24 cellular contexts compared by ENCODE assay signal in the genomic region with DNA sequence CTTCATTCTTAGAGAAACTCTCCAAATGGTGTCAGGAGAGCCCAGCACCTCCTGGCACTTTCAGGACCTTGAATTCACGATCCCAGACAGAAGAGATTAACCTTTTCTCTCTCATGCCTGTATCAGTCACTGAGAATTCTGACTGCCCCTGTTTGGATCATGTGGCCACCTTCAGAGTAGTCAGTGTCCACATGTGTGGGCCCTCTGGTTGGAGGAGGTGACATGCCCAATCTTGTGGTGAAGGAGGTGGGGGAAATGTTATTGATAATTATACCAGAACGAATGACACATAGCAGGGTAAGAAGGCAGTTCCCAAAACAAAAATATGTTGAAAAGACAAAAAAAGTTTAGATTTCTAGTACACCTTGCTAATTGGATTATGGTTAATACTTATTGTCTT. TPM values are rescaled to one million over a fixed set of nuclear protein-coding genes. Genes with fewer than 3 reads are reported as not detected.
DNase-seq lines count a peak whose midpoint lies in the region; ATAC-seq and TF ChIP-seq lines count a peak whose summit lies in the region.
"Had no signal": no experiment of that assay in that cellular context is flagged by ENCODE, and none has a peak within 500 bp of the region (broad histone marks: within the 10 kb centered on the region; RNA-seq: fewer than 3 reads in every experiment).

No MANE protein-coding gene starts in this region.

- ATAC-seq in activated CD8-positive, alpha-beta T cell treated with anti-CD3 and anti-CD28 coated beads for 36 hours: peak; percentile 56
- ATAC-seq in activated CD8-positive, alpha-beta T cell treated with anti-CD3 and anti-CD28 coated beads, Interleukin-2, amount 10 ng/mL, durations not matched to agents 7 days and 5 days: no peak
- ATAC-seq in IMR-90 (ENCODE audit: low read depth) (no peak), heart right ventricle (no peak)
- ATAC-seq in stimulated activated naive B cell treated with anti-CD40 and anti-IgM and Interleukin-4, amounts not matched to agents 10 μg/mL and 1 μg/mL and 100 μg/mL, for 72 hours (replicated peaks): no peak
- ATAC-seq: activated CD4-positive, CD25-positive, alpha-beta regulatory T cell treated with anti-CD3 and anti-CD28 coated beads, Interleukin-2, amount 50 U/mL, for 24 hours; gastroesophageal sphincter; naive thymus-derived CD4-positive, alpha-beta T cell had no signal

- peak overlapping the region; percentile 41; the same call in 1 of the 2 replicates for H4K5ac ChIP-seq in IMR-90 (ENCODE audit: low read depth, low read length)

- H3K4me1 Mint-ChIP-seq in activated CD8-positive, alpha-beta T cell treated with anti-CD3 and anti-CD28 coated beads for 36 hours (ENCODE audit: low read depth): peaks cover 10% of the 10 kb centered on the region
- peaks cover 5% of the 10 kb centered on the region for H3K4me1 Mint-ChIP-seq in activated CD8-positive, alpha-beta T cell treated with anti-CD3 and anti-CD28 coated beads, Interleukin-2, amount 10 ng/mL, durations not matched to agents 7 days and 5 days (ENCODE audit: low read depth)
- peaks cover 5% of the 10 kb centered on the region for H3K4me1 Mint-ChIP-seq in dendritic cell treated with granulocyte-macrophage colony-stimulating factor and Interleukin-4, amounts not matched to agents 40 ng/mL and 50 ng/mL, for 4 days (ENCODE audit: low read depth)
- H3K4me1 Mint-ChIP-seq in stimulated activated naive B cell treated with anti-CD40 and anti-IgM and Interleukin-4, amounts not matched to agents 10 μg/mL and 1 μg/mL and 100 μg/mL, for 72 hours: no peaks in the 10 kb centered on the region
- H3K4me1 Mint-ChIP-seq: mesothelial cell of epicardium had no signal

- intact Hi-C loops in activated CD8-positive, alpha-beta T cell treated with anti-CD3 and anti-CD28 coated beads for 36 hours (cut with micrococcal nuclease): no loop called here
- intact Hi-C loops in IMR-90 (cut with micrococcal nuclease): no loop called here
- intact Hi-C loops in dendritic cell treated with granulocyte-macrophage colony-stimulating factor and Interleukin-4, amounts not matched to agents 40 ng/mL and 50 ng/mL, for 4 days (cut with micrococcal nuclease): no loop called here
- intact Hi-C loops in heart right ventricle (cut with DNase I): no loop called here

- dilution Hi-C loops in IMR-90 (cut with HindIII; ENCODE audit: low sequenced_read_pairs, unreplicated experiment): no loop called here

- H2BK5ac ChIP-seq in IMR-90 (ENCODE audit: low read depth, low read length, poor library complexity, severe bottlenecking): peak overlapping the region; percentile 41

- in situ Hi-C loops in IMR-90 (cut with MboI; ENCODE audit: low sequenced_read_pairs): no loop called here

- H3K14ac ChIP-seq in IMR-90 (replicated peaks; ENCODE audit: low read depth, low read length): 0 out of 2 replicates have a peak overlapping the region, but pooled peaks have one; percentile 15

- peak overlapping the region; percentile 60 for H2AK9ac ChIP-seq in IMR-90 (replicated peaks; ENCODE audit: low read depth, low read length, poor library complexity)

- H3K9me3 Mint-ChIP-seq in activated CD8-positive, alpha-beta T cell treated with anti-CD3 and anti-CD28 coated beads for 36 hours: no peaks in the 10 kb centered on the region
- no peaks in the 10 kb centered on the region for H3K9me3 Mint-ChIP-seq in activated CD8-positive, alpha-beta T cell treated with anti-CD3 and anti-CD28 coated beads, Interleukin-2, amount 10 ng/mL, durations not matched to agents 7 days and 5 days (ENCODE audit: insufficient read depth)
- H3K9me3 Mint-ChIP-seq in dendritic cell treated with granulocyte-macrophage colony-stimulating factor and Interleukin-4, amounts not matched to agents 40 ng/mL and 50 ng/mL, for 4 days: no peaks in the 10 kb centered on the region
- no peaks in the 10 kb centered on the region for H3K9me3 Mint-ChIP-seq in stimulated activated naive B cell treated with anti-CD40 and anti-IgM and Interleukin-4, amounts not matched to agents 10 μg/mL and 1 μg/mL and 100 μg/mL, for 72 hours
- H3K9me3 Mint-ChIP-seq: naive thymus-derived CD4-positive, alpha-beta T cell had no signal

- H2BK20ac ChIP-seq in IMR-90 (ENCODE audit: low read depth, low read length): no peak overlapping the region

- H3K27ac Mint-ChIP-seq in activated CD8-positive, alpha-beta T cell treated with anti-CD3 and anti-CD28 coated beads for 36 hours: peak overlapping the region; percentile 68
- H3K27ac Mint-ChIP-seq in activated CD8-positive, alpha-beta T cell treated with anti-CD3 and anti-CD28 coated beads, Interleukin-2, amount 10 ng/mL, durations not matched to agents 7 days and 5 days: no peak overlapping the region
- peak overlapping the region; percentile 58 for H3K27ac Mint-ChIP-seq in dendritic cell treated with granulocyte-macrophage colony-stimulating factor and Interleukin-4, amounts not matched to agents 40 ng/mL and 50 ng/mL, for 4 days
- H3K27ac Mint-ChIP-seq in stimulated activated naive B cell treated with anti-CD40 and anti-IgM and Interleukin-4, amounts not matched to agents 10 μg/mL and 1 μg/mL and 100 μg/mL, for 72 hours: peak overlapping the region; percentile 83
- H3K27ac Mint-ChIP-seq: mesothelial cell of epicardium had no signal

- H2AK5ac ChIP-seq in IMR-90 (ENCODE audit: low read depth, low read length): no peak overlapping the region; the same call in 1 of the 2 replicates

- no TSS peak for BruUV-seq in IMR-90 (replicated peaks; lab: Mats Ljungman, UMichigan)

- peak overlapping the region; percentile 60; the same call in 1 of the 2 replicates for H3K4ac ChIP-seq in IMR-90 (ENCODE audit: low read depth, low read length)

- no peak for TF ChIP-seq RAD21 in IMR-90 (IDR thresholded peaks at IDR 0.05; ENCODE audit: low read length)

- no peak overlapping the region for H3K4me2 ChIP-seq in IMR-90 (ENCODE audit: low read depth, low read length)

- H3K4me3 ChIP-seq in IMR-90 (ENCODE audit: insufficient read depth, low read depth, low read length) (no peak overlapping the region), heart right ventricle (no peak overlapping the region)
- H3K4me3 ChIP-seq: gastroesophageal sphincter, GM23248, tibial artery had no signal

- no peak overlapping the region for H3K56ac ChIP-seq in IMR-90 (ENCODE audit: extremely low read depth, insufficient read depth, low read length)

- no peak overlapping the region for H2BK15ac ChIP-seq in IMR-90 (ENCODE audit: low read depth, low read length)

- no peak overlapping the region for H2AFZ ChIP-seq in IMR-90 (replicated peaks; ENCODE audit: low read length, poor library complexity)
- H2AFZ ChIP-seq: GM23248 had no signal

- H3K23ac ChIP-seq in IMR-90 (ENCODE audit: low read depth, low read length): peak overlapping the region; percentile 76; the same call in 1 of the 2 replicates

- H3K18ac ChIP-seq in IMR-90 (ENCODE audit: low read depth, low read length): no peak overlapping the region; the same call in 1 of the 2 replicates

- POLR2A ChIA-PET in activated CD8-positive, alpha-beta T cell treated with anti-CD3 and anti-CD28 coated beads for 36 hours (lab: Charles Lee): no interaction called here
- POLR2A ChIA-PET in activated CD8-positive, alpha-beta T cell treated with anti-CD3 and anti-CD28 coated beads, Interleukin-2, amount 10 ng/mL, durations not matched to agents 7 days and 5 days (lab: Charles Lee): no interaction called here
- POLR2A ChIA-PET in IMR-90 (lab: Charles Lee; ENCODE audit: unreplicated experiment): interaction anchor here (0.5 kb wide), 1 partner anchor 14 kb away, joined by 3 read pairs; no protein-coding TSS in a partner anchor

- H4K91ac ChIP-seq in IMR-90 (ENCODE audit: insufficient read depth, low read depth, low read length): no peak overlapping the region

- DNase-seq in activated CD8-positive, alpha-beta T cell treated with anti-CD3 and anti-CD28 coated beads for 36 hours: peak; percentile 24
- no peak for DNase-seq in activated CD8-positive, alpha-beta T cell treated with anti-CD3 and anti-CD28 coated beads, Interleukin-2, amount 10 ng/mL, durations not matched to agents 7 days and 5 days
- DNase-seq in IMR-90: no peak
- no peak for DNase-seq in stimulated activated naive B cell treated with anti-CD40 and anti-IgM and Interleukin-4, amounts not matched to agents 10 μg/mL and 1 μg/mL and 100 μg/mL, for 72 hours
- DNase-seq in HK-2 (ENCODE audit: unreplicated experiment): no peak
- no peak for DNase-seq in effector CD8-positive, alpha-beta T cell (lab: John Stamatoyannopoulos, UW)
- DNase-seq in heart right ventricle: no peak
- DNase-seq: activated effector memory CD4-positive, alpha-beta T cell treated with anti-CD3 and anti-CD28 coated beads, Interleukin-2, amount 50 U/mL, for 16 hours; amygdala; DMS153; hypothalamus; naive thymus-derived CD4-positive, alpha-beta T cell; NCI-H1694; NCI-H446 treated with DMSO at 0.1 percent for 48 hours; NCI-H82; occipital lobe; RPMI8226; tibial artery had no signal

- H3K4me1 ChIP-seq in IMR-90 (ENCODE audit: control insufficient read depth, insufficient read depth, low read length) (no peaks in the 10 kb centered on the region; the same call in 1 of the 2 replicates), heart right ventricle (peaks cover 0 to 10% (median 4%) of the 10 kb centered on the region in 9 donors)
- H3K4me1 ChIP-seq: gastroesophageal sphincter, tibial artery had no signal

- no peak overlapping the region for H3K4me3 Mint-ChIP-seq in activated CD8-positive, alpha-beta T cell treated with anti-CD3 and anti-CD28 coated beads for 36 hours
- no peak overlapping the region for H3K4me3 Mint-ChIP-seq in activated CD8-positive, alpha-beta T cell treated with anti-CD3 and anti-CD28 coated beads, Interleukin-2, amount 10 ng/mL, durations not matched to agents 7 days and 5 days
- no peak overlapping the region for H3K4me3 Mint-ChIP-seq in dendritic cell treated with granulocyte-macrophage colony-stimulating factor and Interleukin-4, amounts not matched to agents 40 ng/mL and 50 ng/mL, for 4 days
- no peak overlapping the region for H3K4me3 Mint-ChIP-seq in stimulated activated naive B cell treated with anti-CD40 and anti-IgM and Interleukin-4, amounts not matched to agents 10 μg/mL and 1 μg/mL and 100 μg/mL, for 72 hours
- H3K4me3 Mint-ChIP-seq: mesothelial cell of epicardium; naive thymus-derived CD4-positive, alpha-beta T cell had no signal

- H3K27me3 Mint-ChIP-seq in activated CD8-positive, alpha-beta T cell treated with anti-CD3 and anti-CD28 coated beads for 36 hours: no peaks in the 10 kb centered on the region
- no peaks in the 10 kb centered on the region for H3K27me3 Mint-ChIP-seq in activated CD8-positive, alpha-beta T cell treated with anti-CD3 and anti-CD28 coated beads, Interleukin-2, amount 10 ng/mL, durations not matched to agents 7 days and 5 days (ENCODE audit: low read depth)
- no peaks in the 10 kb centered on the region for H3K27me3 Mint-ChIP-seq in dendritic cell treated with granulocyte-macrophage colony-stimulating factor and Interleukin-4, amounts not matched to agents 40 ng/mL and 50 ng/mL, for 4 days
- H3K27me3 Mint-ChIP-seq in stimulated activated naive B cell treated with anti-CD40 and anti-IgM and Interleukin-4, amounts not matched to agents 10 μg/mL and 1 μg/mL and 100 μg/mL, for 72 hours: no peaks in the 10 kb centered on the region
- H3K27me3 Mint-ChIP-seq: naive thymus-derived CD4-positive, alpha-beta T cell had no signal

- no peak for TF ChIP-seq CTCF in activated CD8-positive, alpha-beta T cell treated with anti-CD3 and anti-CD28 coated beads for 36 hours (IDR thresholded peaks at IDR 0.05)
- TF ChIP-seq CTCF in IMR-90 (conservative IDR thresholded peaks at IDR 0.05; ENCODE audit: low read depth, low read length) (no peak), heart right ventricle (IDR thresholded peaks at IDR 0.05) (no peak)

- WGBS in IMR-90 (ENCODE audit: extremely low coverage in 2 of 2, insufficient read length in 1 of 2), 2 experiments: no CpG with 5 or more reads among the region's 2 CpGs
- WGBS in heart right ventricle, 2 donors: 85 to 91% methylated on average over 2 of the region's 2 CpGs

- H4K20me1 ChIP-seq in IMR-90 (ENCODE audit: insufficient read depth, low read length): 0 out of 2 replicates have a peak, but pooled peaks cover 3% of the 10 kb centered on the region

- CTCF ChIA-PET in activated CD8-positive, alpha-beta T cell treated with anti-CD3 and anti-CD28 coated beads for 36 hours (lab: Charles Lee): interaction anchor here (0.9 to 1.5 kb wide), 3 partner anchors 11 to 24 kb away, joined by 3 to 6 read pairs (median 5); no protein-coding TSS in a partner anchor
- CTCF ChIA-PET in activated CD8-positive, alpha-beta T cell treated with anti-CD3 and anti-CD28 coated beads, Interleukin-2, amount 10 ng/mL, durations not matched to agents 7 days and 5 days (lab: Charles Lee): interaction anchor here (0.9 to 1.6 kb wide), 2 partner anchors 12 to 24 kb away, joined by 3 to 8 read pairs; no protein-coding TSS in a partner anchor
- CTCF ChIA-PET in IMR-90 (lab: Yijun Ruan, JAX): no interaction called here

- H3K9me3 ChIP-seq in IMR-90 (ENCODE audit: control insufficient read depth, insufficient read depth, low read length): peaks cover 3% of the 10 kb centered on the region
- H3K9me3 ChIP-seq in heart right ventricle: no peaks in the 10 kb centered on the region
- H3K9me3 ChIP-seq: gastroesophageal sphincter, tibial artery had no signal

- no peaks in the 10 kb centered on the region for H3K27me3 ChIP-seq in IMR-90 (ENCODE audit: control insufficient read depth, insufficient read depth, low read length)
- H3K27me3 ChIP-seq in heart right ventricle: no peaks in the 10 kb centered on the region
- H3K27me3 ChIP-seq: gastroesophageal sphincter, tibial artery had no signal

- peaks cover 4% of the 10 kb centered on the region for H3K9me1 ChIP-seq in IMR-90 (ENCODE audit: insufficient read depth, low read length)

- no peak for TF ChIP-seq POLR2A in IMR-90 (IDR thresholded peaks at IDR 0.05; ENCODE audit: low read depth, low read length)

- H3K27ac ChIP-seq in IMR-90 (ENCODE audit: insufficient read depth, low read length) (peak overlapping the region; percentile 4; the same call in 1 of the 2 replicates), heart right ventricle (no peak overlapping the region)
- H3K27ac ChIP-seq: gastroesophageal sphincter, GM23248, HL-60, tibial artery had no signal

- H3K36me3 Mint-ChIP-seq in activated CD8-positive, alpha-beta T cell treated with anti-CD3 and anti-CD28 coated beads for 36 hours (ENCODE audit: low read depth): peaks cover 51% of the 10 kb centered on the region
- H3K36me3 Mint-ChIP-seq in activated CD8-positive, alpha-beta T cell treated with anti-CD3 and anti-CD28 coated beads, Interleukin-2, amount 10 ng/mL, durations not matched to agents 7 days and 5 days (ENCODE audit: low read depth): peaks cover 60% of the 10 kb centered on the region
- H3K36me3 Mint-ChIP-seq in dendritic cell treated with granulocyte-macrophage colony-stimulating factor and Interleukin-4, amounts not matched to agents 40 ng/mL and 50 ng/mL, for 4 days (ENCODE audit: low read depth): peaks cover 95% of the 10 kb centered on the region
- peaks cover 32 to 51% of the 10 kb centered on the region in 2 donors for H3K36me3 Mint-ChIP-seq in stimulated activated naive B cell treated with anti-CD40 and anti-IgM and Interleukin-4, amounts not matched to agents 10 μg/mL and 1 μg/mL and 100 μg/mL, for 72 hours

- H3K36me3 ChIP-seq in IMR-90 (ENCODE audit: control insufficient read depth, insufficient read depth, low read length): peaks cover 52% of the 10 kb centered on the region
- H3K36me3 ChIP-seq in heart right ventricle: peaks cover 0 to 100% (median 69%) of the 10 kb centered on the region in 9 donors

- H3K9ac ChIP-seq in IMR-90 (ENCODE audit: low read depth, low read length): no peak overlapping the region
- H3K9ac ChIP-seq: GM23248 had no signal

- H2BK120ac ChIP-seq in IMR-90 (ENCODE audit: low read depth, low read length): no peak overlapping the region

- peaks cover 10 to 33% of the 10 kb centered on the region in 2 experiments for H3K79me1 ChIP-seq in IMR-90 (ENCODE audit: low read depth in 1 of 2, low read length in 2 of 2)

- H4K8ac ChIP-seq in IMR-90 (ENCODE audit: low read depth in 2 of 2, low read length in 2 of 2): no peak overlapping the region

RNA-seq across cellular contexts. Expression of a gene that starts 31.7 kb away (rescaled TPM):
- 100 to 1,000 TPM in 1 of 2 experiments, 10 to 100 TPM in 1; 90.5 to 105 TPM for total RNA-seq in activated CD8-positive, alpha-beta T cell treated with anti-CD3 and anti-CD28 coated beads for 36 hours
- total RNA-seq in activated CD8-positive, alpha-beta T cell treated with anti-CD3 and anti-CD28 coated beads, Interleukin-2, amount 10 ng/mL, durations not matched to agents 7 days and 5 days: 10 to 100 TPM; 94.1 to 96.2 TPM
- total RNA-seq in IMR-90 (2012; rRNA removed): 49.1 and 64.7 TPM in 2 replicates
- 39.1 and 48.1 TPM in 2 replicates for polyA plus RNA-seq in IMR-90 (2012; rRNA removed)
- polyA plus RNA-seq in IMR-90 (2012; cell fraction: cytosol; rRNA removed): 8.1 and 14.9 TPM in 2 replicates
- polyA plus RNA-seq in IMR-90 (2012; cell fraction: nucleus; rRNA removed; ENCODE audit: low replicate concordance): 19.8 and 128 TPM in 2 replicates
- 10 to 100 TPM; 53.6 to 77.8 (median 66.6) TPM for total RNA-seq in heart right ventricle
- polyA plus RNA-seq in heart right ventricle: 10 to 100 TPM; 29.3 to 51.6 TPM
